In genomic region chr17:29622337-29623282, GRCh38 we compare ENCODE assay signal across 8 cellular contexts. TPM values are rescaled to one million over a fixed set of nuclear protein-coding genes. Genes with fewer than 3 reads are reported as not detected.
DNase-seq lines count a peak whose midpoint lies in the region; ATAC-seq and TF ChIP-seq lines count a peak whose summit lies in the region.

CORO6 (minus strand) TSS chr17:29622912; CDS start chr17:29621421, 1,491 bp downstream.

- H3K9me3 Mint-ChIP-seq in activated naive CD8-positive, alpha-beta T cell treated with anti-CD3 and anti-CD28 coated beads, Interleukin-2, amount 10 ng/mL, durations not matched to agents 7 days and 5 days = no peaks in the 10 kb centered on the region

- H3K27me3 Mint-ChIP-seq in activated naive CD8-positive, alpha-beta T cell treated with anti-CD3 and anti-CD28 coated beads, Interleukin-2, amount 10 ng/mL, durations not matched to agents 7 days and 5 days = peaks cover 4% of the 10 kb centered on the region

- peak within 1 kb of the TSS; percentile 16 for H3K27ac Mint-ChIP-seq in activated naive CD8-positive, alpha-beta T cell treated with anti-CD3 and anti-CD28 coated beads, Interleukin-2, amount 10 ng/mL, durations not matched to agents 7 days and 5 days

- H3K27ac ChIP-seq in RWPE2 (ENCODE audit: poor library complexity, severe bottlenecking) (peak within 1 kb of the TSS; percentile 76), heart left ventricle (peak within 1 kb of the TSS; percentile 28 to 98 (median 88)), parathyroid adenoma (peak within 1 kb of the TSS; percentile 53)

- peak within 1 kb of the TSS; percentile 88 for H2AFZ ChIP-seq in parathyroid adenoma

- no peaks in the 10 kb centered on the region for H3K27me3 ChIP-seq in RWPE2 (ENCODE audit: insufficient read depth, poor library complexity, severe bottlenecking)
- H3K27me3 ChIP-seq in heart left ventricle = no peaks in the 10 kb centered on the region
- H3K27me3 ChIP-seq in parathyroid adenoma (ENCODE audit: control insufficient read depth, insufficient read depth, low read length) = no peaks in the 10 kb centered on the region

- TF ChIP-seq CTCF in GM12875 (IDR thresholded peaks at IDR 0.05; ENCODE audit: borderline replicate concordance, insufficient read depth, low read depth, low read length) (no peak), RWPE2 (IDR thresholded peaks at IDR 0.05; ENCODE audit: poor library complexity, severe bottlenecking) (no peak), heart left ventricle (IDR thresholded peaks at IDR 0.05) (no peak), parathyroid adenoma (IDR thresholded peaks at IDR 0.05) (no peak)

- intact Hi-C loops in heart left ventricle (cut with DNase I) = loop anchor here in 3 of 10 donors (5.0 kb wide), 2 partner anchors 40 to 155 kb away; no protein-coding TSS in a partner anchor

- peak within 1 kb of the TSS; percentile 78 for H3K4me2 ChIP-seq in parathyroid adenoma (ENCODE audit: low read length)

- H3K9me3 ChIP-seq in RWPE2 (ENCODE audit: severe bottlenecking) (no peaks in the 10 kb centered on the region), heart left ventricle (no peaks in the 10 kb centered on the region), parathyroid adenoma (ENCODE audit: control insufficient read depth, low read length) (no peaks in the 10 kb centered on the region)

- H3K36me3 Mint-ChIP-seq in activated naive CD8-positive, alpha-beta T cell treated with anti-CD3 and anti-CD28 coated beads, Interleukin-2, amount 10 ng/mL, durations not matched to agents 7 days and 5 days = peaks cover 7% of the 10 kb centered on the region

- H3K9ac ChIP-seq in parathyroid adenoma = peak within 1 kb of the TSS; percentile 71

- POLR2A ChIA-PET in activated naive CD8-positive, alpha-beta T cell treated with anti-CD3 and anti-CD28 coated beads, Interleukin-2, amount 10 ng/mL, durations not matched to agents 7 days and 5 days (lab: Charles Lee) = interaction anchor here (0.5 to 1.2 kb wide), 4 partner anchors 9 to 308 kb away, joined by 3 to 5 read pairs (median 4); partner anchors contain the start of gene SSH2

- H3K4me1 Mint-ChIP-seq in activated naive CD8-positive, alpha-beta T cell treated with anti-CD3 and anti-CD28 coated beads, Interleukin-2, amount 10 ng/mL, durations not matched to agents 7 days and 5 days = peaks cover 28% of the 10 kb centered on the region

- ATAC-seq in HG03064 (IDR thresholded peaks at IDR 0.05; ENCODE audit: low read depth, unreplicated experiment) (peak; percentile 50), RWPE2 (ENCODE audit: low read depth) (peak; percentile 48), heart left ventricle (peak; percentile 53 to 71 (median 70)), GM21381 (IDR thresholded peaks at IDR 0.05; ENCODE audit: unreplicated experiment) (no peak)
- ATAC-seq in activated naive CD8-positive, alpha-beta T cell treated with anti-CD3 and anti-CD28 coated beads, Interleukin-2, amount 10 ng/mL, durations not matched to agents 7 days and 5 days (ENCODE audit: low read depth) = peak; percentile 33

- H3K4me3 Mint-ChIP-seq in activated naive CD8-positive, alpha-beta T cell treated with anti-CD3 and anti-CD28 coated beads, Interleukin-2, amount 10 ng/mL, durations not matched to agents 7 days and 5 days = peak within 1 kb of the TSS; percentile 76

- H3K79me2 ChIP-seq in parathyroid adenoma = no peaks in the 10 kb centered on the region

- H3K36me3 ChIP-seq in RWPE2 (ENCODE audit: low read depth) = no peaks in the 10 kb centered on the region
- H3K36me3 ChIP-seq in heart left ventricle = peaks cover 0 to 4% (median 0%) of the 10 kb centered on the region in 9 donors
- H3K36me3 ChIP-seq in parathyroid adenoma (ENCODE audit: control insufficient read depth, insufficient read depth, low read length) = no peaks in the 10 kb centered on the region

- peaks cover 25% of the 10 kb centered on the region for H3K4me1 ChIP-seq in RWPE2 (ENCODE audit: insufficient read depth, poor library complexity, severe bottlenecking)
- peaks cover 3 to 70% (median 40%) of the 10 kb centered on the region in 12 donors for H3K4me1 ChIP-seq in heart left ventricle
- H3K4me1 ChIP-seq in parathyroid adenoma = peaks cover 47% of the 10 kb centered on the region

- 1 to 11% (median 2%) methylated on average over 32 to 77 of the region's 77 CpGs for WGBS in heart left ventricle, 4 donors

- TF ChIP-seq POLR2A in heart left ventricle (IDR thresholded peaks at IDR 0.05) = peak; percentile 41 to 83

- H3K4me3 ChIP-seq in GM12875 (ENCODE audit: low read depth, low read length) (peak within 1 kb of the TSS; percentile 77), RWPE2 (ENCODE audit: severe bottlenecking) (peak within 1 kb of the TSS; percentile 50), heart left ventricle (peak within 1 kb of the TSS; percentile 51 to 83 (median 72)), parathyroid adenoma (ENCODE audit: low read depth, low read length) (peak within 1 kb of the TSS; percentile 68)

- DNase-seq in RWPE2 (ENCODE audit: low spot score) (no peak), heart left ventricle (peak; percentile 64 to 85 (median 81)), NCI-H1930 (lab: John Stamatoyannopoulos, UW) (no peak)
- peak; percentile 81 for DNase-seq in activated naive CD8-positive, alpha-beta T cell treated with anti-CD3 and anti-CD28 coated beads, Interleukin-2, amount 10 ng/mL, durations not matched to agents 7 days and 5 days

RNA-seq across cellular contexts. Expression of gene CORO6, which starts in this region (rescaled TPM):
- 1 to 10 TPM; 8.2 to 9.0 TPM for total RNA-seq in activated naive CD8-positive, alpha-beta T cell treated with anti-CD3 and anti-CD28 coated beads, Interleukin-2, amount 10 ng/mL, durations not matched to agents 7 days and 5 days
- total RNA-seq in heart left ventricle = 100 to 1,000 TPM in 3 of 9 donors, 10 to 100 TPM in 6; 72.1 to 115 (median 95.5) TPM
- polyA plus RNA-seq in heart left ventricle = 10 to 100 TPM; 50.7 to 96.2 TPM

Comparison
In these comparisons a context has a peak if more than half of its experiments do, and no peak if none do; other contexts are left out.
1. RNA of gene CORO6 (total RNA-seq): 72.1 to 115 TPM in heart left ventricle; 8.2 to 9.0 TPM in activated naive CD8-positive, alpha-beta T cell treated with anti-CD3 and anti-CD28 coated beads, Interleukin-2, amount 10 ng/mL, durations not matched to agents 7 days and 5 days; every median in the first group is over 4 times any median in the second.
2. DNase-seq: peak in activated naive CD8-positive, alpha-beta T cell treated with anti-CD3 and anti-CD28 coated beads, Interleukin-2, amount 10 ng/mL, durations not matched to agents 7 days and 5 days (single experiment) and heart left ventricle (5 of 5); none in RWPE2 (single experiment) and NCI-H1930 (0 of 2).
3. Peak in every context shown above with its lines, with median percentiles within 50 percentile points of each other: H3K4me3 ChIP-seq and H3K27ac ChIP-seq.